In genomic region chr21:44667612-44668011, GRCh38 we compare ENCODE assay signal across 30 cellular contexts. TPM values are rescaled to one million over a fixed set of nuclear protein-coding genes. Genes with fewer than 3 reads are reported as not detected.
DNase-seq lines count a peak whose midpoint lies in the region; ATAC-seq, FAIRE-seq and TF ChIP-seq lines count a peak whose summit lies in the region.
"Had no signal": no experiment of that assay in that cellular context is flagged by ENCODE, and none has a peak within 500 bp of the region (broad histone marks: within the 10 kb centered on the region; RNA-seq: fewer than 3 reads in every experiment).

No MANE protein-coding gene starts in this region.

- H3K36me3 ChIP-seq in K562 (ENCODE audit: control insufficient read depth, insufficient read depth, low read length), result no peaks in the 10 kb centered on the region
- H3K36me3 ChIP-seq in ascending aorta, result no peaks in the 10 kb centered on the region
- H3K36me3 ChIP-seq: BE2C, BLaER1 had no signal

- H3K4me2 ChIP-seq in K562 (ENCODE audit: insufficient read depth, low read length), result no peak overlapping the region
- H3K4me2 ChIP-seq: BLaER1 had no signal

- 66% methylated on average over 1 of the region's 1 CpG for WGBS in right cardiac atrium
- 0% methylated on average over 1 of the region's 1 CpG for WGBS in K562 (ENCODE audit: insufficient coverage, low coverage, missing lambda C conversion rate)

- CTCF ChIA-PET in K562 (lab: Yijun Ruan, JAX; ENCODE audit: low intra/inter-chr PET ratio), result no interaction called here

- TF ChIP-seq EP300 in K562 (IDR thresholded peaks at IDR 0.05; ENCODE audit: low read length), result no peak

- TF ChIP-seq POLR2A in K562 (conservative IDR thresholded peaks at IDR 0.05), result no peak

- no peak overlapping the region for H3K9ac ChIP-seq in K562 (ENCODE audit: insufficient read depth in 1 of 2, low read depth in 2 of 2, low read length in 2 of 2)
- H3K9ac ChIP-seq: BLaER1 had no signal

- H3K4me1 Mint-ChIP-seq in osteocyte (ENCODE audit: unreplicated experiment), result no peaks in the 10 kb centered on the region
- H3K4me1 Mint-ChIP-seq: CD14-positive monocyte; CD4-positive, CD25-positive, alpha-beta regulatory T cell; CD8-positive, alpha-beta memory T cell had no signal

- no peaks in the 10 kb centered on the region for H3K36me3 Mint-ChIP-seq in osteocyte (ENCODE audit: unreplicated experiment)
- H3K36me3 Mint-ChIP-seq: CD14-positive monocyte; CD4-positive, CD25-positive, alpha-beta regulatory T cell had no signal

- no peaks in the 10 kb centered on the region for H3K79me2 ChIP-seq in K562 (ENCODE audit: control insufficient read depth, insufficient read depth, low read length)

- peak; percentile 22 for DNase-seq in cardiac septum (ENCODE audit: low spot score)
- DNase-seq in right cardiac atrium, result no peak
- no peak for DNase-seq in K562 (ENCODE audit: extremely low read depth in 1 of 4, low spot score in 3 of 4)
- peak; percentile 51 for DNase-seq in osteocyte (ENCODE audit: extremely low spot score, unreplicated experiment)
- DNase-seq in ascending aorta (ENCODE audit: low spot score in 2 of 2), result no peak
- DNase-seq: 8988T; ACHN; BE2C; C1 segment of cervical spinal cord; CD4-positive, alpha-beta memory T cell; CD4-positive, CD25-positive, alpha-beta regulatory T cell; CD8-positive, alpha-beta memory T cell; COR-L47; DMS 273 treated with DMSO at 0.1 percent for 48 hours; DMS153; DMS53; DMS79; DND-41; EL; GDM1 had no signal

- no peak overlapping the region for H2AFZ ChIP-seq in K562 (ENCODE audit: low read depth, low read length)

- H3K9me3 ChIP-seq in right cardiac atrium (ENCODE audit: control insufficient read depth, low read length), result no peaks in the 10 kb centered on the region
- H3K9me3 ChIP-seq in K562 (replicated peaks; ENCODE audit: control insufficient read depth, insufficient read depth, low read depth, low read length), result peaks cover 4% of the 10 kb centered on the region
- H3K9me3 ChIP-seq in ascending aorta, result peaks cover 4 to 13% of the 10 kb centered on the region in 2 donors
- H3K9me3 ChIP-seq: BE2C had no signal

- no peaks in the 10 kb centered on the region for H3K27me3 ChIP-seq in right cardiac atrium (ENCODE audit: control insufficient read depth, insufficient read depth)
- no peaks in the 10 kb centered on the region for H3K27me3 ChIP-seq in K562 (ENCODE audit: control insufficient read depth in 2 of 2, insufficient read depth in 2 of 2, low read length in 2 of 2)
- H3K27me3 ChIP-seq in ascending aorta, result no peaks in the 10 kb centered on the region
- H3K27me3 ChIP-seq: BE2C, BLaER1 had no signal

- no peaks in the 10 kb centered on the region for H3K9me1 ChIP-seq in K562 (ENCODE audit: control insufficient read depth, insufficient read depth, low read length)

- peaks cover 17% of the 10 kb centered on the region for H3K9me3 Mint-ChIP-seq in osteocyte (ENCODE audit: unreplicated experiment)

- ATAC-seq in right cardiac atrium (no peak), K562 (no peak)
- ATAC-seq: GM12878 had no signal

- TF ChIP-seq CTCF in K562 (IDR thresholded peaks at IDR 0.05 in 2 of 3, conservative IDR thresholded peaks at IDR 0.05 in 1 of 3; ENCODE audit: insufficient read depth in 2 of 3, low read depth in 1 of 3, low read length in 3 of 3) (no peak), osteocyte (IDR thresholded peaks at IDR 0.05) (no peak), ascending aorta (IDR thresholded peaks at IDR 0.05) (no peak)

- H4K20me1 ChIP-seq in K562 (replicated peaks; ENCODE audit: control insufficient read depth, insufficient read depth, low read length), result no peaks in the 10 kb centered on the region
- H4K20me1 ChIP-seq: BLaER1 had no signal

- no peaks in the 10 kb centered on the region for H3K4me1 ChIP-seq in right cardiac atrium (ENCODE audit: control insufficient read depth, insufficient read depth, low read length)
- no peaks in the 10 kb centered on the region for H3K4me1 ChIP-seq in K562 (replicated peaks in 1 of 2; ENCODE audit: control insufficient read depth in 2 of 2, insufficient read depth in 2 of 2, low read length in 2 of 2)
- H3K4me1 ChIP-seq in ascending aorta, result no peaks in the 10 kb centered on the region
- H3K4me1 ChIP-seq: BE2C, BLaER1 had no signal

- no peak for FAIRE-seq in K562 (lab: Jason Lieb, UNC)
- FAIRE-seq: A204.1, GM12878, GM12892, GM18507 had no signal

- TF ChIP-seq RAD21 in K562 (CRISPR knock-in tag; conservative IDR thresholded peaks at IDR 0.05 in 1 of 2, IDR thresholded peaks at IDR 0.05 in 1 of 2), result no peak

- no peak overlapping the region for H3K27ac ChIP-seq in right cardiac atrium (ENCODE audit: low read length)
- H3K27ac ChIP-seq in K562 (ENCODE audit: extremely low read depth, low read depth, low read length), result no peak overlapping the region
- H3K27ac ChIP-seq in ascending aorta, result no peak overlapping the region
- H3K27ac ChIP-seq: BLaER1 had no signal

- H3K27me3 Mint-ChIP-seq in osteocyte (ENCODE audit: unreplicated experiment), result peaks cover 30% of the 10 kb centered on the region
- H3K27me3 Mint-ChIP-seq: CD4-positive, alpha-beta memory T cell had no signal

- BruUV-seq in K562 (replicated peaks; lab: Mats Ljungman, UMichigan), result no TSS peak

- no peak overlapping the region for H3K4me3 Mint-ChIP-seq in osteocyte (ENCODE audit: unreplicated experiment)
- H3K4me3 Mint-ChIP-seq: CD14-positive monocyte; CD4-positive, alpha-beta memory T cell; CD4-positive, CD25-positive, alpha-beta regulatory T cell; CD8-positive, alpha-beta memory T cell had no signal

- in situ Hi-C loops in K562 (cut with MboI), result no loop called here

- H3K27ac Mint-ChIP-seq in osteocyte (ENCODE audit: unreplicated experiment), result no peak overlapping the region
- H3K27ac Mint-ChIP-seq: CD14-positive monocyte; CD4-positive, CD25-positive, alpha-beta regulatory T cell had no signal

- intact Hi-C loops in cardiac septum (cut with DNase I) (no loop called here), right cardiac atrium (cut with DNase I) (no loop called here), K562 (cut with micrococcal nuclease) (no loop called here), ascending aorta (cut with DNase I) (no loop called here)

- H3K4me3 ChIP-seq in right cardiac atrium (ENCODE audit: low read length), result no peak overlapping the region
- H3K4me3 ChIP-seq in K562, result no peak overlapping the region
- no peak overlapping the region for H3K4me3 ChIP-seq in ascending aorta
- H3K4me3 ChIP-seq: BLaER1, GM12878 had no signal

- POLR2A ChIA-PET in K562 (lab: Yijun Ruan, JAX), result interaction anchor here (0.8 kb wide), 1 partner anchor 1306 kb away, joined by 3 read pairs; no protein-coding TSS in a partner anchor

RNA-seq across cellular contexts. Expression of gene KRTAP12-2, which starts 0.9 kb away (rescaled TPM):
- total RNA-seq in cardiac septum (not detected), right cardiac atrium (not detected), K562 (2014; rRNA removed) (not detected in 2 replicates), K562 (2014; rRNA removed; fragmentation: Illumina TruSeq; extraction: Trizol) (not detected in 2 replicates), K562 (2015; rRNA removed; fragmentation: Illumina TruSeq; extraction: Trizol) (not detected in 2 replicates), K562 (2021) (not detected in 2 replicates), osteocyte (not detected in 2 replicates), ascending aorta (not detected)
- polyA plus RNA-seq in right cardiac atrium (not detected), K562 (2011; rRNA removed) (not detected in 2 replicates), K562 (2014; fragmentation: Illumina TruSeq; extraction: Trizol) (not detected in 2 replicates), K562 (2014; fragmentation: Nextera tagmentation; extraction: Ambion mirVana) (not detected), K562 (2014; rRNA removed) (not detected in 2 replicates)
- not detected in 2 replicates for total RNA-seq in K562 (2011; cell fraction: chromatin; rRNA removed; ENCODE audit: low replicate concordance)
- not detected in 2 replicates for total RNA-seq in K562 (2011; cell fraction: nucleolus; rRNA removed)
- not detected in 2 replicates for total RNA-seq in K562 (2011; cell fraction: nucleoplasm; rRNA removed)
- polyA plus RNA-seq in K562 (2011; cell fraction: cytosol; rRNA removed), result not detected in 2 replicates
- not detected in 2 replicates for polyA plus RNA-seq in K562 (2011; cell fraction: nucleus; rRNA removed)
- polyA plus RNA-seq in K562 (2012), result not detected in 2 replicates
- not detected in 2 replicates for polyA minus RNA-seq in K562 (2011; rRNA and poly(A)+ RNA removed)
- polyA minus RNA-seq in K562 (2011; cell fraction: cytosol; rRNA and poly(A)+ RNA removed), result not detected in 2 replicates
- not detected in 2 replicates for polyA minus RNA-seq in K562 (2011; cell fraction: nucleus; rRNA and poly(A)+ RNA removed)
- total RNA-seq: CD4-positive, alpha-beta memory T cell; CD4-positive, CD25-positive, alpha-beta regulatory T cell; CD8-positive, alpha-beta memory T cell; Daoy; G401; GM12878 had no signal
- polyA plus RNA-seq: AG04450; CD14-positive monocyte; CD4-positive, alpha-beta memory T cell; CD4-positive, CD25-positive, alpha-beta regulatory T cell; CD8-positive, alpha-beta memory T cell; GM12878 had no signal

RNA-seq across cellular contexts. Expression of gene KRTAP12-3, which starts 9.9 kb away (rescaled TPM):
- total RNA-seq in cardiac septum (not detected), right cardiac atrium (not detected), K562 (2014; rRNA removed) (not detected in 2 replicates), K562 (2014; rRNA removed; fragmentation: Illumina TruSeq; extraction: Trizol) (not detected in 2 replicates), K562 (2015; rRNA removed; fragmentation: Illumina TruSeq; extraction: Trizol) (not detected in 2 replicates), K562 (2021) (not detected in 2 replicates), osteocyte (not detected in 2 replicates), ascending aorta (not detected)
- polyA plus RNA-seq in right cardiac atrium (not detected), K562 (2011; rRNA removed) (not detected in 2 replicates), K562 (2014; fragmentation: Illumina TruSeq; extraction: Trizol) (not detected in 2 replicates), K562 (2014; fragmentation: Nextera tagmentation; extraction: Ambion mirVana) (not detected), K562 (2014; rRNA removed) (not detected in 2 replicates)
- not detected in 2 replicates for total RNA-seq in K562 (2011; cell fraction: chromatin; rRNA removed; ENCODE audit: low replicate concordance)
- total RNA-seq in K562 (2011; cell fraction: nucleolus; rRNA removed), result not detected in 2 replicates
- total RNA-seq in K562 (2011; cell fraction: nucleoplasm; rRNA removed), result not detected in 2 replicates
- polyA plus RNA-seq in K562 (2011; cell fraction: cytosol; rRNA removed), result not detected in 2 replicates
- not detected in 2 replicates for polyA plus RNA-seq in K562 (2011; cell fraction: nucleus; rRNA removed)
- polyA plus RNA-seq in K562 (2012), result not detected in 2 replicates
- polyA minus RNA-seq in K562 (2011; rRNA and poly(A)+ RNA removed), result not detected in 2 replicates
- not detected in 2 replicates for polyA minus RNA-seq in K562 (2011; cell fraction: cytosol; rRNA and poly(A)+ RNA removed)
- not detected in 2 replicates for polyA minus RNA-seq in K562 (2011; cell fraction: nucleus; rRNA and poly(A)+ RNA removed)
- total RNA-seq: A673; CD4-positive, alpha-beta memory T cell; CD4-positive, CD25-positive, alpha-beta regulatory T cell; CD8-positive, alpha-beta memory T cell; Daoy; G401; GM12878 had no signal
- polyA plus RNA-seq: AG04450; CD14-positive monocyte; CD4-positive, CD25-positive, alpha-beta regulatory T cell; CD8-positive, alpha-beta memory T cell; GM12878 had no signal

RNA-seq across cellular contexts. Expression of gene KRTAP12-4, which starts 13.2 kb away (rescaled TPM):
- not detected for total RNA-seq in cardiac septum
- not detected for total RNA-seq in right cardiac atrium
- not detected for polyA plus RNA-seq in right cardiac atrium
- not detected in 2 replicates for total RNA-seq in K562 (2011; cell fraction: chromatin; rRNA removed; ENCODE audit: low replicate concordance)
- total RNA-seq in K562 (2011; cell fraction: nucleolus; rRNA removed), result not detected in 2 replicates
- not detected in 2 replicates for total RNA-seq in K562 (2011; cell fraction: nucleoplasm; rRNA removed)
- total RNA-seq in K562 (2014; rRNA removed), result not detected in 2 replicates
- total RNA-seq in K562 (2014; rRNA removed; fragmentation: Illumina TruSeq; extraction: Trizol), result not detected in 2 replicates
- not detected in 2 replicates for total RNA-seq in K562 (2015; rRNA removed; fragmentation: Illumina TruSeq; extraction: Trizol)
- not detected in 2 replicates for total RNA-seq in K562 (2021)
- not detected in 2 replicates for polyA plus RNA-seq in K562 (2011; rRNA removed)
- polyA plus RNA-seq in K562 (2011; cell fraction: cytosol; rRNA removed), result not detected in 2 replicates
- not detected in 2 replicates for polyA plus RNA-seq in K562 (2011; cell fraction: nucleus; rRNA removed)
- not detected in 2 replicates for polyA plus RNA-seq in K562 (2012)
- not detected in 2 replicates for polyA plus RNA-seq in K562 (2014; fragmentation: Illumina TruSeq; extraction: Trizol)
- polyA plus RNA-seq in K562 (2014; fragmentation: Nextera tagmentation; extraction: Ambion mirVana), result not detected
- not detected in 2 replicates for polyA plus RNA-seq in K562 (2014; rRNA removed)
- polyA minus RNA-seq in K562 (2011; rRNA and poly(A)+ RNA removed), result not detected in 2 replicates
- polyA minus RNA-seq in K562 (2011; cell fraction: cytosol; rRNA and poly(A)+ RNA removed), result not detected in 2 replicates
- not detected in 2 replicates for polyA minus RNA-seq in K562 (2011; cell fraction: nucleus; rRNA and poly(A)+ RNA removed)
- total RNA-seq in osteocyte, result not detected in 2 replicates
- not detected for total RNA-seq in ascending aorta
- total RNA-seq: CD4-positive, alpha-beta memory T cell; CD4-positive, CD25-positive, alpha-beta regulatory T cell; CD8-positive, alpha-beta memory T cell; Daoy; G401; GM12878 had no signal
- polyA plus RNA-seq: AG04450; CD14-positive monocyte; CD4-positive, alpha-beta memory T cell; CD4-positive, CD25-positive, alpha-beta regulatory T cell; CD8-positive, alpha-beta memory T cell; GM12878 had no signal

RNA-seq across cellular contexts. Expression of gene KRTAP12-1, which starts 14.4 kb away (rescaled TPM):
- total RNA-seq in cardiac septum (not detected), right cardiac atrium (not detected), K562 (2014; rRNA removed) (not detected in 2 replicates), K562 (2014; rRNA removed; fragmentation: Illumina TruSeq; extraction: Trizol) (not detected in 2 replicates), K562 (2015; rRNA removed; fragmentation: Illumina TruSeq; extraction: Trizol) (not detected in 2 replicates), K562 (2021) (not detected in 2 replicates), osteocyte (not detected in 2 replicates), ascending aorta (not detected)
- polyA plus RNA-seq in right cardiac atrium (not detected), K562 (2011; rRNA removed) (not detected in 2 replicates), K562 (2014; fragmentation: Illumina TruSeq; extraction: Trizol) (not detected in 2 replicates), K562 (2014; fragmentation: Nextera tagmentation; extraction: Ambion mirVana) (not detected), K562 (2014; rRNA removed) (not detected in 2 replicates)
- not detected in 2 replicates for total RNA-seq in K562 (2011; cell fraction: chromatin; rRNA removed; ENCODE audit: low replicate concordance)
- total RNA-seq in K562 (2011; cell fraction: nucleolus; rRNA removed), result not detected in 2 replicates
- total RNA-seq in K562 (2011; cell fraction: nucleoplasm; rRNA removed), result not detected in 2 replicates
- polyA plus RNA-seq in K562 (2011; cell fraction: cytosol; rRNA removed), result not detected in 2 replicates
- polyA plus RNA-seq in K562 (2011; cell fraction: nucleus; rRNA removed), result not detected in 2 replicates
- polyA plus RNA-seq in K562 (2012), result not detected in 2 replicates
- polyA minus RNA-seq in K562 (2011; rRNA and poly(A)+ RNA removed), result not detected in 2 replicates
- not detected in 2 replicates for polyA minus RNA-seq in K562 (2011; cell fraction: cytosol; rRNA and poly(A)+ RNA removed)
- polyA minus RNA-seq in K562 (2011; cell fraction: nucleus; rRNA and poly(A)+ RNA removed), result not detected in 2 replicates
- total RNA-seq: CD4-positive, alpha-beta memory T cell; CD4-positive, CD25-positive, alpha-beta regulatory T cell; CD8-positive, alpha-beta memory T cell; Daoy; G401; GM12878 had no signal
- polyA plus RNA-seq: AG04450; CD14-positive monocyte; CD4-positive, alpha-beta memory T cell; CD4-positive, CD25-positive, alpha-beta regulatory T cell; CD8-positive, alpha-beta memory T cell; GM12878 had no signal

RNA-seq across cellular contexts. Expression of gene KRTAP10-11, which starts 21.4 kb away (rescaled TPM):
- total RNA-seq in cardiac septum (not detected), right cardiac atrium (not detected), K562 (2014; rRNA removed) (not detected in 2 replicates), K562 (2014; rRNA removed; fragmentation: Illumina TruSeq; extraction: Trizol) (not detected in 2 replicates), K562 (2015; rRNA removed; fragmentation: Illumina TruSeq; extraction: Trizol) (not detected in 2 replicates), K562 (2021) (not detected in 2 replicates), osteocyte (not detected in 2 replicates), ascending aorta (not detected)
- polyA plus RNA-seq in right cardiac atrium (not detected), K562 (2011; rRNA removed) (not detected in 2 replicates), K562 (2014; fragmentation: Illumina TruSeq; extraction: Trizol) (not detected in 2 replicates), K562 (2014; fragmentation: Nextera tagmentation; extraction: Ambion mirVana) (not detected), K562 (2014; rRNA removed) (not detected in 2 replicates)
- total RNA-seq in K562 (2011; cell fraction: chromatin; rRNA removed; ENCODE audit: low replicate concordance), result not detected in 2 replicates
- not detected in 2 replicates for total RNA-seq in K562 (2011; cell fraction: nucleolus; rRNA removed)
- total RNA-seq in K562 (2011; cell fraction: nucleoplasm; rRNA removed), result not detected in 2 replicates
- polyA plus RNA-seq in K562 (2011; cell fraction: cytosol; rRNA removed), result not detected in 2 replicates
- polyA plus RNA-seq in K562 (2011; cell fraction: nucleus; rRNA removed), result not detected in 2 replicates
- polyA plus RNA-seq in K562 (2012), result not detected in 2 replicates
- not detected in 2 replicates for polyA minus RNA-seq in K562 (2011; rRNA and poly(A)+ RNA removed)
- polyA minus RNA-seq in K562 (2011; cell fraction: cytosol; rRNA and poly(A)+ RNA removed), result not detected in 2 replicates
- polyA minus RNA-seq in K562 (2011; cell fraction: nucleus; rRNA and poly(A)+ RNA removed), result not detected in 2 replicates
- total RNA-seq: A673; CD4-positive, alpha-beta memory T cell; CD4-positive, CD25-positive, alpha-beta regulatory T cell; CD8-positive, alpha-beta memory T cell; Daoy; G401; GM12878 had no signal
- polyA plus RNA-seq: AG04450; CD14-positive monocyte; CD4-positive, alpha-beta memory T cell; CD4-positive, CD25-positive, alpha-beta regulatory T cell; CD8-positive, alpha-beta memory T cell; GM12878 had no signal

Comparison
In these comparisons a context has a peak if more than half of its experiments do, and no peak if none do; other contexts are left out.
1. DNase-seq: peak in cardiac septum (single experiment) and osteocyte (single experiment); none in right cardiac atrium (0 of 3), K562 (0 of 4) and ascending aorta (0 of 2).